In genomic region chr13:94706101-94706853, GRCh38 we compare ENCODE assay signal across 19 cellular contexts. TPM values are rescaled to one million over a fixed set of nuclear protein-coding genes. Genes with fewer than 3 reads are reported as not detected.
DNase-seq lines count a peak whose midpoint lies in the region; FAIRE-seq and TF ChIP-seq lines count a peak whose summit lies in the region.
"Had no signal": no experiment of that assay in that cellular context is flagged by ENCODE, and none has a peak within 500 bp of the region (broad histone marks: within the 10 kb centered on the region; RNA-seq: fewer than 3 reads in every experiment).

No MANE protein-coding gene starts in this region.

- no peak for TF ChIP-seq EP300 in H1 (IDR thresholded peaks at IDR 0.05; ENCODE audit: borderline replicate concordance in 1 of 2, low read depth in 2 of 2, low read length in 2 of 2)

- H2BK12ac ChIP-seq in H1 (ENCODE audit: low read depth, low read length) = no peak overlapping the region

- peak overlapping the region; percentile 94 to 99 for H3K4me2 ChIP-seq in H1 (ENCODE audit: insufficient read depth in 1 of 2, low read depth in 2 of 2, low read length in 2 of 2)

- no peak overlapping the region for H3K4me3 Mint-ChIP-seq in progenitor cell of endocrine pancreas (ENCODE audit: low read depth)
- H3K4me3 Mint-ChIP-seq: activated T-helper 17 cell treated with anti-CD3 and anti-CD28 coated beads, Interleukin-2, amount 50 U/mL, for 72 hours; natural killer cell had no signal

- no peak overlapping the region for H2BK120ac ChIP-seq in H1 (replicated peaks; ENCODE audit: low read depth, low read length)

- peak overlapping the region; percentile 44 for H3K27ac Mint-ChIP-seq in progenitor cell of endocrine pancreas
- H3K27ac Mint-ChIP-seq: activated T-helper 17 cell treated with anti-CD3 and anti-CD28 coated beads, Interleukin-2, amount 50 U/mL, for 72 hours; natural killer cell had no signal

- H3K27ac ChIP-seq in H1 (ENCODE audit: low read depth, low read length) = no peak overlapping the region

- H3K23me2 ChIP-seq in H1 (ENCODE audit: low read depth, low read length) = peaks cover 31% of the 10 kb centered on the region

- H3K4me3 ChIP-seq in H1 (ENCODE audit: extremely low read depth in 1 of 4, insufficient read depth in 2 of 4, low read depth in 3 of 4, low read length in 4 of 4) (peak overlapping the region; percentile 68 to 86 (median 76); a peak in 5 of 8 replicates), MG63 (no peak overlapping the region)

- no peaks in the 10 kb centered on the region for H4K20me1 ChIP-seq in H1 (replicated peaks in 1 of 2; ENCODE audit: control insufficient read depth in 1 of 2, insufficient read depth in 2 of 2, low read length in 2 of 2)

- H3K9ac ChIP-seq in H1 (replicated peaks in 1 of 4; ENCODE audit: extremely low read depth in 1 of 4, low read depth in 3 of 4, low read length in 3 of 4) = no peak overlapping the region

- no peaks in the 10 kb centered on the region for H3K9me3 ChIP-seq in H1 (ENCODE audit: insufficient read depth in 2 of 2, low read depth in 1 of 2, low read length in 1 of 2)
- no peaks in the 10 kb centered on the region for H3K9me3 ChIP-seq in MG63

- no peak overlapping the region for H4K5ac ChIP-seq in H1 (ENCODE audit: insufficient read length, low read depth, low read length)

- CTCF ChIA-PET in H1 (lab: Charles Lee; ENCODE audit: partially characterized antibody) = interaction anchor here (0.7 to 1.2 kb wide), 2 partner anchors 9 to 294 kb away, joined by 3 read pairs; no protein-coding TSS in a partner anchor

- peak overlapping the region; percentile 85; the same call in 1 of the 2 replicates for H3K18ac ChIP-seq in H1 (ENCODE audit: extremely low read depth, low read length)

- no peak overlapping the region for H3K56ac ChIP-seq in H1 (replicated peaks; ENCODE audit: insufficient read length, low read depth, low read length)

- H3K79me2 ChIP-seq in H1 (ENCODE audit: control insufficient read depth in 1 of 2, insufficient read depth in 2 of 2, low read length in 2 of 2) = peaks cover 0 to 5% of the 10 kb centered on the region in 2 experiments; a peak in 2 of 4 replicates

- no peak overlapping the region for H2AK5ac ChIP-seq in H1 (ENCODE audit: low read depth, low read length)

- no peak overlapping the region for H4K91ac ChIP-seq in H1 (replicated peaks; ENCODE audit: insufficient read length, low read length)

- no peaks in the 10 kb centered on the region for H3K79me1 ChIP-seq in H1 (ENCODE audit: low read depth, low read length)

- 0 out of 2 replicates have a peak overlapping the region, but pooled peaks have one; percentile 49 for H2BK5ac ChIP-seq in H1 (ENCODE audit: low read depth, low read length)

- peaks cover 35% of the 10 kb centered on the region for H3K4me1 Mint-ChIP-seq in progenitor cell of endocrine pancreas (ENCODE audit: low read depth)

- H2AFZ ChIP-seq in H1 (ENCODE audit: low read length) = no peak overlapping the region

- H3K36me3 ChIP-seq in H1 (ENCODE audit: control insufficient read depth in 2 of 4, insufficient read depth in 4 of 4, low read length in 3 of 4) = peaks cover 0 to 19% (median 0%) of the 10 kb centered on the region in 4 experiments; a peak in 1 of 8 replicates
- H3K36me3 ChIP-seq in MG63 = no peaks in the 10 kb centered on the region

- DNase-seq in NCI-H187 treated with DMSO at 0.1 percent for 48 hours (lab: John Stamatoyannopoulos, UW) = peak; percentile 72
- no peak for DNase-seq in NCI-H187 (lab: John Stamatoyannopoulos, UW)
- DNase-seq in NCI-H345 (lab: John Stamatoyannopoulos, UW) = peak; percentile 97
- no peak for DNase-seq in H1 (ENCODE audit: low read depth in 1 of 2, low spot score in 2 of 2)
- no peak for DNase-seq in progenitor cell of endocrine pancreas (ENCODE audit: low spot score, unreplicated experiment)
- no peak for DNase-seq in MG63
- DNase-seq in activated CD4-positive, alpha-beta T cell treated with anti-CD3 and anti-CD28 coated beads, Interleukin-2, amount 50 U/mL, for 4 hours = no peak
- no peak for DNase-seq in GDM1 (lab: John Stamatoyannopoulos, UW)
- DNase-seq: amniotic stem cell, kidney glomerular epithelial cell, mesendoderm, MM.1S, natural killer cell, T-helper 9 cell had no signal

- H3K4ac ChIP-seq in H1 (replicated peaks; ENCODE audit: insufficient read length, low read depth, low read length) = no peak overlapping the region

- TF ChIP-seq POLR2A in H1 (IDR thresholded peaks at IDR 0.05; ENCODE audit: control extremely low read depth in 1 of 2, low read depth in 2 of 2, low read length in 2 of 2) = no peak

- TF ChIP-seq CTCF in H1 (IDR thresholded peaks at IDR 0.05; ENCODE audit: control extremely low read depth in 1 of 3, insufficient read depth in 1 of 3, low read depth in 1 of 3, low read length in 3 of 3) = no peak
- TF ChIP-seq CTCF in progenitor cell of endocrine pancreas (IDR thresholded peaks at IDR 0.05; ENCODE audit: unreplicated experiment) = no peak

- no peak for FAIRE-seq in H1 (lab: Jason Lieb, UNC)
- FAIRE-seq: A204.1, D721Med had no signal

- no peak overlapping the region for H3K14ac ChIP-seq in H1 (ENCODE audit: insufficient read length)

- H2BK20ac ChIP-seq in H1 (ENCODE audit: low read length) = 0 out of 2 replicates have a peak overlapping the region, but pooled peaks have one; percentile 3

- H3K4me1 ChIP-seq in H1 (replicated peaks in 1 of 4; ENCODE audit: control insufficient read depth in 3 of 4, insufficient read depth in 4 of 4, low read length in 3 of 4) = peaks cover 0 to 33% (median 18%) of the 10 kb centered on the region in 4 experiments; a peak in 6 of 7 replicates

- H3K36me3 Mint-ChIP-seq in progenitor cell of endocrine pancreas (ENCODE audit: insufficient read depth) = peaks cover 4% of the 10 kb centered on the region

- H4K8ac ChIP-seq in H1 (ENCODE audit: extremely low read depth, insufficient read depth, low read length) = no peak overlapping the region

- 4% methylated on average over 16 of the region's 16 CpGs; no CpG with 5 or more reads in 1 of the 2 experiments for WGBS in H1 (ENCODE audit: extremely low coverage in 1 of 2, insufficient coverage in 1 of 2, insufficient read length in 1 of 2, insufficient replicate concordance in 2 of 2, low coverage in 1 of 2, low lambda C conversion rate in 2 of 2, missing lambda C conversion rate in 1 of 2), 2 experiments

- POLR2A ChIA-PET in H1 (lab: Charles Lee; ENCODE audit: partially characterized antibody) = interaction anchor here (0.8 to 1.4 kb wide), 5 partner anchors 9 to 296 kb away, joined by 3 to 5 read pairs (median 3); no protein-coding TSS in a partner anchor

- H3K9me3 Mint-ChIP-seq in progenitor cell of endocrine pancreas (ENCODE audit: low read depth) = no peaks in the 10 kb centered on the region
- H3K9me3 Mint-ChIP-seq: activated T-helper 17 cell treated with anti-CD3 and anti-CD28 coated beads, Interleukin-2, amount 50 U/mL, for 72 hours; natural killer cell had no signal

- H3K23ac ChIP-seq in H1 (ENCODE audit: insufficient read length) = no peak overlapping the region

- peaks cover 81% of the 10 kb centered on the region for H3K27me3 Mint-ChIP-seq in progenitor cell of endocrine pancreas

- TF ChIP-seq RAD21 in H1 (IDR thresholded peaks at IDR 0.05 in 1 of 2, conservative IDR thresholded peaks at IDR 0.05 in 1 of 2; ENCODE audit: low read depth in 2 of 2, low read length in 2 of 2) = no peak

- no peak overlapping the region for H2BK15ac ChIP-seq in H1 (ENCODE audit: low read length)

- peaks cover 32 to 58% (median 46%) of the 10 kb centered on the region in 4 experiments for H3K27me3 ChIP-seq in H1 (replicated peaks in 1 of 4; ENCODE audit: control insufficient read depth in 3 of 4, extremely low read depth in 1 of 4, insufficient read depth in 3 of 4, low read length in 3 of 4)
- H3K27me3 ChIP-seq in MG63 = peaks cover 79% of the 10 kb centered on the region

TF ChIP-seq in H1, 55 proteins besides CTCF, POLR2A, EP300 and RAD21 (continues in another document):
- TF ChIP-seq KDM4A (IDR thresholded peaks at IDR 0.05; ENCODE audit: low read depth, low read length, severe bottlenecking) (no peak), TAF1 (IDR thresholded peaks at IDR 0.05; ENCODE audit: low read depth, low read length) (no peak), CREB1 (IDR thresholded peaks at IDR 0.05) (no peak), RNF2 (IDR thresholded peaks at IDR 0.05; ENCODE audit: borderline replicate concordance, low read depth, low read length, missing control alignments, poor library complexity, severe bottlenecking) (no peak), JUND (IDR thresholded peaks at IDR 0.05; ENCODE audit: low read length) (no peak), BACH1 (IDR thresholded peaks at IDR 0.05; ENCODE audit: low read length) (no peak), TAF7 (optimal IDR thresholded peaks at IDR 0.05; ENCODE audit: borderline replicate concordance, low read depth, low read length) (no peak), ASH2L (IDR thresholded peaks at IDR 0.05; ENCODE audit: low read length) (no peak), HDAC2 (IDR thresholded peaks at IDR 0.05; ENCODE audit: borderline replicate concordance in 1 of 2, low read depth in 2 of 2, low read length in 2 of 2) (0 out of 4 replicates have a peak, but pooled peaks of 1 of the 2 experiments have one; percentile 4), CBX5 (IDR thresholded peaks at IDR 0.05; ENCODE audit: low read depth, low read length) (no peak), POU5F1 (IDR thresholded peaks at IDR 0.05; ENCODE audit: low read depth, low read length) (peak; percentile 66; the same call in 1 of the 2 replicates), HDAC6 (IDR thresholded peaks at IDR 0.05; ENCODE audit: low read depth, low read length) (no peak), KDM5A (IDR thresholded peaks at IDR 0.05; ENCODE audit: low read length) (no peak), FOSL1 (IDR thresholded peaks at IDR 0.05; ENCODE audit: insufficient read depth, low read depth, low read length) (no peak)
- TF ChIP-seq, protein P1, sequence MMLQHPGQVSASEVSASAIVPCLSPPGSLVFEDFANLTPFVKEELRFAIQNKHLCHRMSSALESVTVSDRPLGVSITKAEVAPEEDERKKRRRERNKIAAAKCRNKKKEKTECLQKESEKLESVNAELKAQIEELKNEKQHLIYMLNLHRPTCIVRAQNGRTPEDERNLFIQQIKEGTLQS (IDR thresholded peaks at IDR 0.05; ENCODE audit: insufficient read depth, low read depth, low read length) = no peak

RNA-seq across cellular contexts. Expression of gene SOX21, which starts 6.1 kb away (rescaled TPM):
- total RNA-seq in H1 (2021; fragmentation: NEBNext Ultra II Directional; extraction: Animal tissue kit (Norgen Biotek cat#: 25700)) = 3.9 and 4.2 TPM in 2 replicates
- 3.9 and 9.3 TPM in 2 replicates for polyA plus RNA-seq in H1 (2011; rRNA removed)
- 7.1 TPM for polyA plus RNA-seq in H1 (2011; cell fraction: cytosol; rRNA removed)
- polyA plus RNA-seq in H1 (2011; cell fraction: nucleus; rRNA removed) = 6.9 TPM
- 2.8 to 3.9 TPM (median 3.0 TPM) in 4 replicates for polyA plus RNA-seq in H1 (2012, experiment 1 of 2)
- 2.5 TPM for polyA plus RNA-seq in H1 (2012, experiment 2 of 2)
- polyA plus RNA-seq in H1 (2013, experiment 1 of 2) = 1.5 TPM
- 1.1 TPM for polyA plus RNA-seq in H1 (2013, experiment 2 of 2)
- polyA minus RNA-seq in H1 (2011; rRNA and poly(A)+ RNA removed) = 3.7 and 7.6 TPM in 2 replicates
- polyA minus RNA-seq in H1 (2011; cell fraction: cytosol; rRNA and poly(A)+ RNA removed) = 8.8 TPM
- polyA minus RNA-seq in H1 (2011; cell fraction: nucleus; rRNA and poly(A)+ RNA removed) = 13.7 TPM
- total RNA-seq in progenitor cell of endocrine pancreas = 44.7 and 61.1 TPM in 2 replicates
- total RNA-seq in MG63 (2014; rRNA removed; shearing (Covaris generic); ENCODE audit: low replicate concordance) = not detected in 2 replicates
- total RNA-seq: activated CD8-positive, alpha-beta memory T cell treated with anti-CD3 and anti-CD28 coated beads for 36 hours; activated T-helper 17 cell treated with anti-CD3 and anti-CD28 coated beads, Interleukin-2, amount 50 U/mL, for 72 hours; natural killer cell had no signal
- polyA plus RNA-seq: BJ had no signal

Comparison
In these comparisons a context has a peak if more than half of its experiments do, and no peak if none do; other contexts are left out.
1. DNase-seq: peak in NCI-H187 treated with DMSO at 0.1 percent for 48 hours (single experiment) and NCI-H345 (single experiment); none in NCI-H187 (0 of 2), H1 (0 of 2), progenitor cell of endocrine pancreas (single experiment), MG63 (single experiment), activated CD4-positive, alpha-beta T cell treated with anti-CD3 and anti-CD28 coated beads, Interleukin-2, amount 50 U/mL, for 4 hours (0 of 2) and GDM1 (single experiment).